ENCODE assay signal across 28 cellular contexts in genomic region chr7:81869670-81870069, GRCh38.
DNase-seq lines count a peak whose midpoint lies in the region; ATAC-seq and TF ChIP-seq lines count a peak whose summit lies in the region.
"Had no signal": no experiment of that assay in that cellular context is flagged by ENCODE, and none has a peak within 500 bp of the region (broad histone marks: within the 10 kb centered on the region; RNA-seq: fewer than 3 reads in every experiment).

No MANE protein-coding gene starts in this region.

- no peaks in the 10 kb centered on the region for H3F3A ChIP-seq in MM.1S (ENCODE audit: insufficient read depth, low read length)

- intact Hi-C loops in aorta (cut with DNase I) (no loop called here), sigmoid colon (cut with DNase I) (no loop called here)

- no peak overlapping the region for H3K4me3 ChIP-seq in aorta (ENCODE audit: low read length in 2 of 2)
- H3K4me3 ChIP-seq in MM.1S (ENCODE audit: low read length), result no peak overlapping the region
- H3K4me3 ChIP-seq in sigmoid colon, result no peak overlapping the region
- H3K4me3 ChIP-seq: esophagus squamous epithelium, GM23338, MG63, stomach, tibial nerve had no signal

- H2AFZ ChIP-seq in MM.1S (ENCODE audit: low read length), result no peak overlapping the region
- H2AFZ ChIP-seq: GM23338 had no signal

- H3K9me2 ChIP-seq in MM.1S (replicated peaks; ENCODE audit: insufficient read depth, low read length), result no peaks in the 10 kb centered on the region

- no peaks in the 10 kb centered on the region for H3K4me1 ChIP-seq in aorta (ENCODE audit: control insufficient read depth in 1 of 2, insufficient read depth in 2 of 2, low read length in 2 of 2)
- peaks cover 15% of the 10 kb centered on the region; the same call in 1 of the 2 replicates for H3K4me1 ChIP-seq in MM.1S (ENCODE audit: low read length)
- H3K4me1 ChIP-seq in sigmoid colon, result no peaks in the 10 kb centered on the region
- H3K4me1 ChIP-seq: esophagus squamous epithelium, stomach, tibial nerve had no signal

- no peak overlapping the region for H3K4me2 ChIP-seq in MM.1S (ENCODE audit: low read depth, low read length)
- H3K4me2 ChIP-seq: GM23338 had no signal

- no peak for TF ChIP-seq EP300 in sigmoid colon (IDR thresholded peaks at IDR 0.05)

- H3K9me3 ChIP-seq in aorta (ENCODE audit: control insufficient read depth, low read length) (no peaks in the 10 kb centered on the region), MM.1S (replicated peaks; ENCODE audit: insufficient read depth, low read length) (no peaks in the 10 kb centered on the region), sigmoid colon (no peaks in the 10 kb centered on the region)
- H3K9me3 ChIP-seq: esophagus squamous epithelium, MG63, stomach, tibial nerve had no signal

- WGBS in aorta, 2 donors, result 89 to 94% methylated on average over 2 of the region's 2 CpGs
- WGBS in sigmoid colon, 2 donors, result 87 to 88% methylated on average over 2 of the region's 2 CpGs

- H4K20me1 ChIP-seq in MM.1S (ENCODE audit: insufficient read depth, low read length), result no peaks in the 10 kb centered on the region

- TF ChIP-seq CTCF in MM.1S (IDR thresholded peaks at IDR 0.05; ENCODE audit: low read length) (no peak), sigmoid colon (IDR thresholded peaks at IDR 0.05) (no peak)

- no peak overlapping the region for H3K27ac ChIP-seq in aorta (ENCODE audit: low read depth in 1 of 2, low read length in 2 of 2)
- H3K27ac ChIP-seq in MM.1S (ENCODE audit: low read length), result no peak overlapping the region
- no peak overlapping the region for H3K27ac ChIP-seq in sigmoid colon
- H3K27ac ChIP-seq: esophagus squamous epithelium, stomach, tibial nerve had no signal

- H3K36me3 ChIP-seq in aorta (ENCODE audit: control insufficient read depth in 1 of 2, insufficient read depth in 2 of 2, low read length in 1 of 2) (no peaks in the 10 kb centered on the region), MM.1S (replicated peaks; ENCODE audit: insufficient read depth, low read length) (no peaks in the 10 kb centered on the region), sigmoid colon (no peaks in the 10 kb centered on the region)
- H3K36me3 ChIP-seq: esophagus squamous epithelium, MG63, stomach, tibial nerve had no signal

- H3K9ac ChIP-seq in MM.1S (ENCODE audit: low read length), result no peak overlapping the region

- H3K27me3 ChIP-seq in aorta (ENCODE audit: control insufficient read depth in 1 of 2, insufficient read depth in 2 of 2, low read length in 1 of 2), result no peaks in the 10 kb centered on the region
- no peaks in the 10 kb centered on the region for H3K27me3 ChIP-seq in MM.1S (replicated peaks; ENCODE audit: insufficient read depth, low read length)
- H3K27me3 ChIP-seq in sigmoid colon, result no peaks in the 10 kb centered on the region
- H3K27me3 ChIP-seq: esophagus squamous epithelium, MG63, stomach, tibial nerve had no signal

- no peaks in the 10 kb centered on the region for H3K79me2 ChIP-seq in MM.1S (ENCODE audit: low read length)

- DNase-seq in OCI-M1 (lab: John Stamatoyannopoulos, UW) (peak; percentile 65), kidney glomerular epithelial cell (lab: John Stamatoyannopoulos, UW) (peak; percentile 47), aorta (no peak), MM.1S (no peak), sigmoid colon (no peak)
- DNase-seq: activated CD4-positive, alpha-beta T cell treated with anti-CD3 and anti-CD28 coated beads for 36 hours; activated CD8-positive, alpha-beta memory T cell treated with anti-CD3 and anti-CD28 coated beads, Interleukin-2, amount 10 ng/mL, durations not matched to agents 7 days and 5 days; activated naive CD8-positive, alpha-beta T cell treated with anti-CD3 and anti-CD28 coated beads for 36 hours; AML-193; CD8-positive, alpha-beta memory T cell; DMS53; effector CD4-positive, alpha-beta T cell; esophagus squamous epithelium; glutamatergic neuron; left cardiac atrium; MG63; NCI-H1694 treated with DMSO at 0.1 percent for 48 hours; NCI-H2171 treated with DMSO at 0.1 percent for 48 hours; NCI-H69; occipital lobe; stimulated activated CD4-positive, alpha-beta T cell treated with anti-CD3 and anti-CD28 coated beads, Interleukin-12 subunit alpha, Interleukin-12 subunit beta, amount 100 ng/mL, for 4 hours; stimulated activated CD4-positive, alpha-beta T cell treated with anti-CD3 and anti-CD28 coated beads, Interleukin-4, amount 100 ng/mL, for 4 hours; stomach; T-cell had no signal

- no peak for TF ChIP-seq POLR2A in sigmoid colon (IDR thresholded peaks at IDR 0.05)

- ATAC-seq in GM18870 (IDR thresholded peaks at IDR 0.05; ENCODE audit: unreplicated experiment) (peak; percentile 50), HG03354 (IDR thresholded peaks at IDR 0.05; ENCODE audit: poor library complexity, severe bottlenecking, unreplicated experiment) (peak; percentile 73), aorta (ENCODE audit: low FRiP score) (no peak)
- ATAC-seq: activated CD4-positive, alpha-beta T cell treated with anti-CD3 and anti-CD28 coated beads for 36 hours; activated CD8-positive, alpha-beta memory T cell treated with anti-CD3 and anti-CD28 coated beads, Interleukin-2, amount 10 ng/mL, durations not matched to agents 7 days and 5 days; GM23338; left cardiac atrium; T-cell had no signal

Comparison
In these comparisons a context has a peak if more than half of its experiments do, and no peak if none do; other contexts are left out.
1. DNase-seq: peak in OCI-M1 (single experiment) and kidney glomerular epithelial cell (single experiment); none in aorta (0 of 2), MM.1S (single experiment) and sigmoid colon (single experiment).